Comparison of ENCODE assay signal across 11 cellular contexts in the genomic region with DNA sequence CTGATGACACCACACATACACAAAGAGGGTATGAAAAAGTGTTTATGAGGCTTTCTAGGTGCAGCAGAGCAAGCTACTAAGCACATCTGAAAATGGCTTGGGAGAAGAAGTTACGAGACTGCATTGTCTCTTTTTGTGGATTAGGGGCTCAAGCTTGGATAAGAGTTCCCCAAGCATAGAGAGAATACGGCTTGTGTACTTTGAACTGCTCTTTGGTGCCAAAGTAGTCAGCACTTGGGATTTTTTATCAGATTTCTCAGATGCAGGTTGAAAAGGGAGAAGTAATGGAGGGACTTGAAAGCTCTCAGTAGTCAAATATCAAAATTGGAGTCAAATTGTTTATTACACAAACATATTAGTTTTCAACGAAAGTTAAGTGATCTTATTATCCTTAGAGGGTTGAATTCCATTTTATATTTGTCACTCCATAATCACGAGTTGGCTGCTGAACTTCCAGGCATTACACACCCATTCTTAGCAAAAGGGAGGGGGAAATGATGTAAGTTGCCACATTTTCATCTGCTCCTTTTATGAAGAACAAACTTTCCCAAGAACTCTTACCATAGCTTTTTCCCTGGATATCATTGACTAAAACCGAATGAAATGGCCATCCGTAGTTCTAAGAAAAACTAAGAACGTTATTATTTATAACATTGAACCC.
"Had no signal": no experiment of that assay in that cellular context is flagged by ENCODE, and none has a peak within 500 bp of the region (broad histone marks: within the 10 kb centered on the region; RNA-seq: fewer than 3 reads in every experiment).

No MANE protein-coding gene starts in this region.

- H3K4me1 ChIP-seq: body of pancreas, thyroid gland, uterus had no signal

- H3K36me3 ChIP-seq: ovary, thyroid gland, uterus had no signal

- H3K4me3 ChIP-seq: body of pancreas, dorsolateral prefrontal cortex, ovary, thyroid gland, uterus had no signal

- DNase-seq: activated B cell treated with CpG ODN at 0.5 μM for 24 hours; activated CD4-positive, alpha-beta T cell treated with anti-CD3 and anti-CD28 coated beads, Interleukin-2, amount 10 ng/mL, durations not matched to agents 24 days and 14 days; activated naive CD4-positive, alpha-beta T cell treated with anti-CD3 and anti-CD28 coated beads, Interleukin-2, amount 50 U/mL, for 16 hours; amniotic stem cell; body of pancreas; dorsolateral prefrontal cortex; hippocampal formation; ovary; T-helper 2 cell; thyroid gland; uterus had no signal

- H3K9me3 ChIP-seq: body of pancreas, ovary, thyroid gland, uterus had no signal

- H3K27ac ChIP-seq: body of pancreas, dorsolateral prefrontal cortex, ovary, thyroid gland, uterus had no signal

- ATAC-seq: body of pancreas had no signal
